20 cellular contexts compared by ENCODE assay signal in the genomic region with DNA sequence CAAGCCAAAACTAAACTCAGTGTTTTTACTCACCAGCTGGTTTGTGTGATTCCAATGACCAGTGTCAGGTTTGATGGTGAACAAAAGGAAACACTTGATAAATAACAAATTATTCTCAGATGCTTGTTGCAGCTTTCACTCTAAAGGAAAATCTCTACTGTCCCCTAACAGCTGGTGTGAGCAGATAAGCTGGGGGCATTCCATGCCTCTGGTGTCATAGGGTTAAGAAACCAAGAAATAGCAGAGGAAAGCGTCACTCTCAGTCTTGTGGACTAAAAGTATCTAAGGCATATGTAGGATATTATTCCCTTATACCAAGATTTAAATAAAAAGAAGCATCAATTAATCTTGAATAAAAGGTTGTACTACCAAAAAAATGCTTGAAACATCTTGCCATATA. TPM values are rescaled to one million over a fixed set of nuclear protein-coding genes. Genes with fewer than 3 reads are reported as not detected.
DNase-seq lines count a peak whose midpoint lies in the region; ATAC-seq and TF ChIP-seq lines count a peak whose summit lies in the region.
"Had no signal": no experiment of that assay in that cellular context is flagged by ENCODE, and none has a peak within 500 bp of the region (broad histone marks: within the 10 kb centered on the region; RNA-seq: fewer than 3 reads in every experiment).

No MANE protein-coding gene starts in this region.

- peak overlapping the region; percentile 69; the same call in 1 of the 2 replicates for H2BK20ac ChIP-seq in IMR-90 (ENCODE audit: low read depth, low read length)

- no peak overlapping the region for H3K27ac Mint-ChIP-seq in activated CD8-positive, alpha-beta T cell treated with anti-CD3 and anti-CD28 coated beads, Interleukin-2, amount 10 ng/mL, durations not matched to agents 7 days and 5 days

- no peak overlapping the region for H3K9ac ChIP-seq in IMR-90 (ENCODE audit: low read depth, low read length)

- BruUV-seq in IMR-90 (replicated peaks; lab: Mats Ljungman, UMichigan): no TSS peak

- H3K27ac ChIP-seq in IMR-90 (ENCODE audit: insufficient read depth, low read length) (peak overlapping the region; percentile 71; the same call in 1 of the 2 replicates), mesodermal cell (ENCODE audit: low read depth, low read length, severe bottlenecking) (peak overlapping the region; percentile 29)

- H3K4me2 ChIP-seq in IMR-90 (ENCODE audit: low read depth, low read length): no peak overlapping the region

- H2BK120ac ChIP-seq in IMR-90 (ENCODE audit: low read depth, low read length): 0 out of 2 replicates have a peak overlapping the region, but pooled peaks have one; percentile 80

- no peaks in the 10 kb centered on the region for H3K79me1 ChIP-seq in IMR-90 (ENCODE audit: low read depth in 1 of 2, low read length in 2 of 2)

- no peaks in the 10 kb centered on the region for H3K9me1 ChIP-seq in IMR-90 (ENCODE audit: insufficient read depth, low read length)

- H4K8ac ChIP-seq in IMR-90 (ENCODE audit: low read depth in 2 of 2, low read length in 2 of 2): peak overlapping the region in 1 of 2 experiments; percentile 54; a peak in 1 of 4 replicates

- peak overlapping the region; percentile 66 for H2BK5ac ChIP-seq in IMR-90 (ENCODE audit: low read depth, low read length, poor library complexity, severe bottlenecking)

- H2AK5ac ChIP-seq in IMR-90 (ENCODE audit: low read depth, low read length): no peak overlapping the region

- H3K56ac ChIP-seq in IMR-90 (ENCODE audit: extremely low read depth, insufficient read depth, low read length): no peak overlapping the region

- no peak overlapping the region for H2AK9ac ChIP-seq in IMR-90 (replicated peaks; ENCODE audit: low read depth, low read length, poor library complexity)

- peak overlapping the region; percentile 61; the same call in 1 of the 2 replicates for H3K18ac ChIP-seq in IMR-90 (ENCODE audit: low read depth, low read length)

- in situ Hi-C loops in IMR-90 (cut with MboI; ENCODE audit: low sequenced_read_pairs): no loop called here

- no peak overlapping the region for H4K5ac ChIP-seq in IMR-90 (ENCODE audit: low read depth, low read length)

- no peaks in the 10 kb centered on the region for H4K20me1 ChIP-seq in IMR-90 (ENCODE audit: insufficient read depth, low read length)

- no peak overlapping the region for H3K4me3 ChIP-seq in IMR-90 (ENCODE audit: insufficient read depth, low read depth, low read length)
- no peak overlapping the region for H3K4me3 ChIP-seq in mesodermal cell (ENCODE audit: extremely low read depth, insufficient read depth, low read length, poor library complexity, severe bottlenecking)

- no CpG with 5 or more reads among the region's 1 CpG for WGBS in IMR-90 (ENCODE audit: extremely low coverage in 2 of 2, insufficient read length in 1 of 2), 2 experiments
- no CpG with 5 or more reads among the region's 1 CpG for WGBS in mesodermal cell (ENCODE audit: insufficient coverage in 2 of 2), 2 experiments

- peak overlapping the region; percentile 45; the same call in 1 of the 2 replicates for H4K91ac ChIP-seq in IMR-90 (ENCODE audit: insufficient read depth, low read depth, low read length)

- peak; percentile 57 for DNase-seq in AG20443 (ENCODE audit: low spot score)
- peak; percentile 81 for DNase-seq in IMR-90
- peak; percentile 47 for DNase-seq in dedifferentiated amniotic fluid mesenchymal stem cell (ENCODE audit: extremely low spot score)
- DNase-seq in SK-N-DZ (ENCODE audit: low spot score): no peak
- no peak for DNase-seq in NCI-H1105 treated with DMSO at 0.1 percent for 48 hours (lab: John Stamatoyannopoulos, UW)
- DNase-seq in activated CD8-positive, alpha-beta T cell treated with anti-CD3 and anti-CD28 coated beads, Interleukin-2, amount 10 ng/mL, durations not matched to agents 7 days and 5 days: no peak
- DNase-seq in NCI-H526 treated with DMSO at 0.1 percent for 48 hours (lab: John Stamatoyannopoulos, UW): no peak
- DNase-seq: ACHN, C1 segment of cervical spinal cord, DMS153, EL, KG1, NCI-H1105, NCI-H187, NCI-H446 treated with DMSO at 0.1 percent for 48 hours, NCI-H774, SHP77 treated with DMSO at 0.1 percent for 48 hours had no signal

- TF ChIP-seq POLR2A in IMR-90 (IDR thresholded peaks at IDR 0.05; ENCODE audit: low read depth, low read length): no peak

- dilution Hi-C loops in IMR-90 (cut with HindIII; ENCODE audit: low sequenced_read_pairs, unreplicated experiment): no loop called here

- H3K36me3 ChIP-seq in IMR-90 (ENCODE audit: control insufficient read depth, insufficient read depth, low read length) (no peaks in the 10 kb centered on the region), mesodermal cell (ENCODE audit: control insufficient read depth, insufficient read depth, low read length) (no peaks in the 10 kb centered on the region)

- H3K23ac ChIP-seq in IMR-90 (ENCODE audit: low read depth, low read length): no peak overlapping the region

- H3K4me1 ChIP-seq in IMR-90 (ENCODE audit: control insufficient read depth, insufficient read depth, low read length): peaks cover 3% of the 10 kb centered on the region; the same call in 1 of the 2 replicates
- H3K4me1 ChIP-seq in mesodermal cell (ENCODE audit: control insufficient read depth, insufficient read depth, low read length, poor library complexity, severe bottlenecking): no peaks in the 10 kb centered on the region

- no peak overlapping the region for H3K4me3 Mint-ChIP-seq in activated CD8-positive, alpha-beta T cell treated with anti-CD3 and anti-CD28 coated beads, Interleukin-2, amount 10 ng/mL, durations not matched to agents 7 days and 5 days

- H2BK15ac ChIP-seq in IMR-90 (ENCODE audit: low read depth, low read length): no peak overlapping the region

- H3K36me3 Mint-ChIP-seq in activated CD8-positive, alpha-beta T cell treated with anti-CD3 and anti-CD28 coated beads, Interleukin-2, amount 10 ng/mL, durations not matched to agents 7 days and 5 days (ENCODE audit: low read depth): no peaks in the 10 kb centered on the region

- H2AFZ ChIP-seq in IMR-90 (replicated peaks; ENCODE audit: low read length, poor library complexity): no peak overlapping the region

- no peak for TF ChIP-seq RAD21 in IMR-90 (IDR thresholded peaks at IDR 0.05; ENCODE audit: low read length)

- CTCF ChIA-PET in IMR-90 (lab: Yijun Ruan, JAX): no interaction called here
- CTCF ChIA-PET in activated CD8-positive, alpha-beta T cell treated with anti-CD3 and anti-CD28 coated beads, Interleukin-2, amount 10 ng/mL, durations not matched to agents 7 days and 5 days (lab: Charles Lee): no interaction called here

- H3K4me1 Mint-ChIP-seq in activated CD8-positive, alpha-beta T cell treated with anti-CD3 and anti-CD28 coated beads, Interleukin-2, amount 10 ng/mL, durations not matched to agents 7 days and 5 days (ENCODE audit: low read depth): no peaks in the 10 kb centered on the region

- no peak overlapping the region for H3K4ac ChIP-seq in IMR-90 (ENCODE audit: low read depth, low read length)

- POLR2A ChIA-PET in IMR-90 (lab: Charles Lee; ENCODE audit: unreplicated experiment): no interaction called here
- POLR2A ChIA-PET in activated CD8-positive, alpha-beta T cell treated with anti-CD3 and anti-CD28 coated beads, Interleukin-2, amount 10 ng/mL, durations not matched to agents 7 days and 5 days (lab: Charles Lee): no interaction called here

- ATAC-seq in IMR-90 (ENCODE audit: low read depth): peak; percentile 91
- ATAC-seq in activated CD8-positive, alpha-beta T cell treated with anti-CD3 and anti-CD28 coated beads, Interleukin-2, amount 10 ng/mL, durations not matched to agents 7 days and 5 days: no peak
- ATAC-seq: Panc1 had no signal

- intact Hi-C loops in IMR-90 (cut with micrococcal nuclease): loop anchor here (5.0 kb wide), 1 partner anchor 89 kb away; no protein-coding TSS in a partner anchor

- no peaks in the 10 kb centered on the region for H3K27me3 Mint-ChIP-seq in activated CD8-positive, alpha-beta T cell treated with anti-CD3 and anti-CD28 coated beads, Interleukin-2, amount 10 ng/mL, durations not matched to agents 7 days and 5 days (ENCODE audit: low read depth)

- H3K9me3 Mint-ChIP-seq in activated CD8-positive, alpha-beta T cell treated with anti-CD3 and anti-CD28 coated beads, Interleukin-2, amount 10 ng/mL, durations not matched to agents 7 days and 5 days (ENCODE audit: insufficient read depth): no peaks in the 10 kb centered on the region

- H3K27me3 ChIP-seq in IMR-90 (ENCODE audit: control insufficient read depth, insufficient read depth, low read length): peaks cover 2% of the 10 kb centered on the region; the same call in 1 of the 2 replicates

- no peak overlapping the region for H3K14ac ChIP-seq in IMR-90 (replicated peaks; ENCODE audit: low read depth, low read length)

- TF ChIP-seq CTCF in IMR-90 (conservative IDR thresholded peaks at IDR 0.05; ENCODE audit: low read depth, low read length): no peak

- H3K9me3 ChIP-seq in IMR-90 (ENCODE audit: control insufficient read depth, insufficient read depth, low read length) (no peaks in the 10 kb centered on the region), mesodermal cell (ENCODE audit: control insufficient read depth, low read length) (no peaks in the 10 kb centered on the region)

TF ChIP-seq in IMR-90, 13 proteins besides CTCF, POLR2A, EP300 and RAD21:
- TF ChIP-seq FOS (IDR thresholded peaks at IDR 0.05; ENCODE audit: low read depth, low read length) (peak; percentile 44; the same call in 1 of the 2 replicates), RFX5 (IDR thresholded peaks at IDR 0.05; ENCODE audit: low read depth, low read length) (no peak)

RNA-seq across cellular contexts. Expression of a gene that starts 24.3 kb away (rescaled TPM):
- 0.83 and 0.90 TPM in 2 replicates for total RNA-seq in IMR-90 (2012; rRNA removed)
- polyA plus RNA-seq in IMR-90 (2012; rRNA removed): 0.36 and 0.39 TPM in 2 replicates
- polyA plus RNA-seq in IMR-90 (2012; cell fraction: cytosol; rRNA removed): 0.11 and 0.13 TPM in 2 replicates
- polyA plus RNA-seq in IMR-90 (2012; cell fraction: nucleus; rRNA removed; ENCODE audit: low replicate concordance): 0.11 and 0.23 TPM in 2 replicates
- 0.04 TPM for polyA plus RNA-seq in mesodermal cell (2013, experiment 1 of 2)
- not detected for polyA plus RNA-seq in mesodermal cell (2013, experiment 2 of 2)
- polyA plus RNA-seq in SK-N-DZ (2014; cell fraction: cytosol; rRNA removed): not detected in 2 replicates
- polyA plus RNA-seq in SK-N-DZ (2014; cell fraction: nucleus; rRNA removed): not detected in 2 replicates
- not detected for total RNA-seq in activated CD8-positive, alpha-beta T cell treated with anti-CD3 and anti-CD28 coated beads, Interleukin-2, amount 10 ng/mL, durations not matched to agents 7 days and 5 days
- total RNA-seq: MCF 10A had no signal

RNA-seq across cellular contexts. Expression of a gene that starts 24.6 kb away (rescaled TPM):
- total RNA-seq in IMR-90 (2012; rRNA removed): under 0.01 TPM in 1 of 2 replicates, not detected in the other
- polyA plus RNA-seq in IMR-90 (2012; rRNA removed): 0.04 and 0.10 TPM in 2 replicates
- 0.02 TPM in 1 of 2 replicates, not detected in the other for polyA plus RNA-seq in IMR-90 (2012; cell fraction: cytosol; rRNA removed)
- 0.02 and 0.03 TPM in 2 replicates for polyA plus RNA-seq in IMR-90 (2012; cell fraction: nucleus; rRNA removed; ENCODE audit: low replicate concordance)
- polyA plus RNA-seq in mesodermal cell (2013, experiment 1 of 2): 0.15 TPM
- not detected for polyA plus RNA-seq in mesodermal cell (2013, experiment 2 of 2)
- polyA plus RNA-seq in SK-N-DZ (2014; cell fraction: cytosol; rRNA removed): not detected in 2 replicates
- not detected in 2 replicates for polyA plus RNA-seq in SK-N-DZ (2014; cell fraction: nucleus; rRNA removed)
- not detected for total RNA-seq in activated CD8-positive, alpha-beta T cell treated with anti-CD3 and anti-CD28 coated beads, Interleukin-2, amount 10 ng/mL, durations not matched to agents 7 days and 5 days
- total RNA-seq: MCF 10A had no signal

Comparison
In these comparisons a context has a peak if more than half of its experiments do, and no peak if none do; other contexts are left out.
1. DNase-seq: peak in AG20443 (single experiment), IMR-90 (single experiment) and dedifferentiated amniotic fluid mesenchymal stem cell (single experiment); none in SK-N-DZ (single experiment), NCI-H1105 treated with DMSO at 0.1 percent for 48 hours (single experiment), activated CD8-positive, alpha-beta T cell treated with anti-CD3 and anti-CD28 coated beads, Interleukin-2, amount 10 ng/mL, durations not matched to agents 7 days and 5 days (single experiment) and NCI-H526 treated with DMSO at 0.1 percent for 48 hours (single experiment).